In genomic region chr22:45537734-45538181, GRCh38 we compare ENCODE assay signal across 8 cellular contexts. TPM values are rescaled to one million over a fixed set of nuclear protein-coding genes. Genes with fewer than 3 reads are reported as not detected.
DNase-seq lines count a peak whose midpoint lies in the region; ATAC-seq and TF ChIP-seq lines count a peak whose summit lies in the region.

No MANE protein-coding gene starts in this region.

- ATAC-seq in right cardiac atrium (peak; percentile 75 to 86), HG03469 (IDR thresholded peaks at IDR 0.05; ENCODE audit: unreplicated experiment) (no peak), HG02884 (IDR thresholded peaks at IDR 0.05; ENCODE audit: unreplicated experiment) (no peak)

- H3K4me1 ChIP-seq in right cardiac atrium (ENCODE audit: control insufficient read depth, insufficient read depth, low read length) (peaks cover 3% of the 10 kb centered on the region), tibial artery (peaks cover 0 to 49% (median 31%) of the 10 kb centered on the region in 4 donors)

- peak; percentile 85 for DNase-seq in HT1080 (ENCODE audit: low read depth)
- peak in 49 of 56 donors; percentile 9 to 85 (median 66) for DNase-seq in amygdala (lab: John Stamatoyannopoulos, UW)
- peak; percentile 80 to 88 (median 84) for DNase-seq in right cardiac atrium
- peak; percentile 78 to 93 for DNase-seq in tibial artery
- DNase-seq in GM19238 (ENCODE audit: insufficient read length, low spot score): no peak
- DNase-seq in activated CD8-positive, alpha-beta memory T cell treated with anti-CD3 and anti-CD28 coated beads, Interleukin-2, amount 50 U/mL, for 4 hours: no peak

- no peaks in the 10 kb centered on the region for H3K27me3 ChIP-seq in right cardiac atrium (ENCODE audit: control insufficient read depth, insufficient read depth)
- H3K27me3 ChIP-seq in tibial artery: no peaks in the 10 kb centered on the region

- intact Hi-C loops in right cardiac atrium (cut with DNase I) (no loop called here), tibial artery (cut with DNase I; ENCODE audit: low total_unique reads) (no loop called here)

- no peak for TF ChIP-seq CTCF in tibial artery (IDR thresholded peaks at IDR 0.05)

- H3K36me3 ChIP-seq in tibial artery: peaks cover 0 to 32% (median 14%) of the 10 kb centered on the region in 3 donors

- H3K27ac ChIP-seq in right cardiac atrium (ENCODE audit: low read length): peak overlapping the region; percentile 32
- peak overlapping the region; percentile 64 to 79 for H3K27ac ChIP-seq in tibial artery

- H3K4me3 ChIP-seq in right cardiac atrium (ENCODE audit: low read length) (no peak overlapping the region), tibial artery (peak overlapping the region; percentile 25 to 26)

- WGBS in right cardiac atrium: 36% methylated on average over 15 of the region's 15 CpGs

- H3K9me3 ChIP-seq in right cardiac atrium (ENCODE audit: control insufficient read depth, low read length) (no peaks in the 10 kb centered on the region), tibial artery (no peaks in the 10 kb centered on the region)

RNA-seq across cellular contexts. Expression of gene FBLN1, which starts 35.1 kb away (rescaled TPM):
- 0.90 and 2.3 TPM in 2 replicates for total RNA-seq in HT1080 (2014; rRNA removed; shearing (Covaris generic))
- polyA plus RNA-seq in HT1080 (2015; cell fraction: cytosol; rRNA removed): 1.3 and 3.8 TPM in 2 replicates
- 1.7 and 4.5 TPM in 2 replicates for polyA plus RNA-seq in HT1080 (2015; cell fraction: nucleus; rRNA removed)
- 100 to 1,000 TPM; 286 to 456 (median 397) TPM for total RNA-seq in right cardiac atrium
- polyA plus RNA-seq in right cardiac atrium: 228 TPM

Comparison
In these comparisons a context has a peak if more than half of its experiments do, and no peak if none do; other contexts are left out.
1. DNase-seq: peak in HT1080 (single experiment), amygdala (49 of 56), right cardiac atrium (3 of 3) and tibial artery (2 of 2); none in GM19238 (single experiment) and activated CD8-positive, alpha-beta memory T cell treated with anti-CD3 and anti-CD28 coated beads, Interleukin-2, amount 50 U/mL, for 4 hours (single experiment).
2. ATAC-seq: peak in right cardiac atrium (2 of 2); none in HG03469 (single experiment) and HG02884 (single experiment).
3. RNA of gene FBLN1, which starts 35.1 kb away (total RNA-seq): 286 to 456 TPM in right cardiac atrium; 0.90 to 2.3 TPM in HT1080; every median in the first group is over 10 times any median in the second.